Comparison of ENCODE assay signal across 1 cellular context in the genomic region with DNA sequence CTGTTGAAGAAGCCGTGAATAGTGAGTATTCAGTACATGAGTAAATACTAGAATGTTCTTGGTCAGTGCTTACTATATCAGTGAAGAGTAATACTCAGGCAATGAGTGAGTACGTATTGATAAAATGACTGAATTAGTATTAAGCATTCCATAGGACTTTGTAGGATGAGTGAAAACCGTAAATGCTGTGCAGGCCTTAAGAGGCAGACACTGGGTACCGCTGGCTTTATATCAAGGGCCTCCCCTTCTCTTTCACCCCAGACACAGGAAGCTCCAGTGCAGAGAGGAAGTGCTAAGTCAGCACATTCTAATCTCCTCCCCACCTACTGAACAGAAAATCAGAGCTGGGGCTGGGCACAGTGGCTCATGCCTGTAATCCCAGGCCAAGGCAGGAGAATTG.
TF ChIP-seq lines count a peak whose summit lies in the region.

No MANE protein-coding gene starts in this region.

TF ChIP-seq in WTC11, 78 proteins besides CTCF, POLR2A, EP300 and RAD21 (continued from another document):
- TF ChIP-seq, protein P1, sequence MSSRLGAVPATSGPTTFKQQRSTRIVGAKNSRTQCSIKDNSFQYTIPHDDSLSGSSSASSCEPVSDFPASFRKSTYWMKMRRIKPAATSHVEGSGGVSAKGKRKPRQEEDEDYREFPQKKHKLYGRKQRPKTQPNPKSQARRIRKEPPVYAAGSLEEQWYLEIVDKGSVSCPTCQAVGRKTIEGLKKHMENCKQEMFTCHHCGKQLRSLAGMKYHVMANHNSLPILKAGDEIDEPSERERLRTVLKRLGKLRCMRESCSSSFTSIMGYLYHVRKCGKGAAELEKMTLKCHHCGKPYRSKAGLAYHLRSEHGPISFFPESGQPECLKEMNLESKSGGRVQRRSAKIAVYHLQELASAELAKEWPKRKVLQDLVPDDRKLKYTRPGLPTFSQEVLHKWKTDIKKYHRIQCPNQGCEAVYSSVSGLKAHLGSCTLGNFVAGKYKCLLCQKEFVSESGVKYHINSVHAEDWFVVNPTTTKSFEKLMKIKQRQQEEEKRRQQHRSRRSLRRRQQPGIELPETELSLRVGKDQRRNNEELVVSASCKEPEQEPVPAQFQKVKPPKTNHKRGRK (CRISPR knock-in tag; IDR thresholded peaks at IDR 0.05; ENCODE audit: borderline replicate concordance) = no peak
- TF ChIP-seq TP53 (CRISPR knock-in tag; IDR thresholded peaks at IDR 0.05) (no peak), FOXJ3 (CRISPR knock-in tag; IDR thresholded peaks at IDR 0.05; ENCODE audit: borderline replicate concordance) (no peak), HMGA2 (CRISPR knock-in tag; IDR thresholded peaks at IDR 0.05) (no peak), MXD4 (CRISPR knock-in tag; IDR thresholded peaks at IDR 0.05; ENCODE audit: borderline replicate concordance) (no peak), ZNF263 (CRISPR knock-in tag; IDR thresholded peaks at IDR 0.05; ENCODE audit: low read depth) (no peak), ZNF416 (CRISPR knock-in tag; IDR thresholded peaks at IDR 0.05) (no peak), ESRRA (CRISPR knock-in tag; IDR thresholded peaks at IDR 0.05; ENCODE audit: borderline replicate concordance) (no peak), ZNF671 (CRISPR knock-in tag; IDR thresholded peaks at IDR 0.05) (no peak), ZNF219 (CRISPR knock-in tag; IDR thresholded peaks at IDR 0.05; ENCODE audit: borderline replicate concordance) (no peak)
- TF ChIP-seq, protein P2, sequence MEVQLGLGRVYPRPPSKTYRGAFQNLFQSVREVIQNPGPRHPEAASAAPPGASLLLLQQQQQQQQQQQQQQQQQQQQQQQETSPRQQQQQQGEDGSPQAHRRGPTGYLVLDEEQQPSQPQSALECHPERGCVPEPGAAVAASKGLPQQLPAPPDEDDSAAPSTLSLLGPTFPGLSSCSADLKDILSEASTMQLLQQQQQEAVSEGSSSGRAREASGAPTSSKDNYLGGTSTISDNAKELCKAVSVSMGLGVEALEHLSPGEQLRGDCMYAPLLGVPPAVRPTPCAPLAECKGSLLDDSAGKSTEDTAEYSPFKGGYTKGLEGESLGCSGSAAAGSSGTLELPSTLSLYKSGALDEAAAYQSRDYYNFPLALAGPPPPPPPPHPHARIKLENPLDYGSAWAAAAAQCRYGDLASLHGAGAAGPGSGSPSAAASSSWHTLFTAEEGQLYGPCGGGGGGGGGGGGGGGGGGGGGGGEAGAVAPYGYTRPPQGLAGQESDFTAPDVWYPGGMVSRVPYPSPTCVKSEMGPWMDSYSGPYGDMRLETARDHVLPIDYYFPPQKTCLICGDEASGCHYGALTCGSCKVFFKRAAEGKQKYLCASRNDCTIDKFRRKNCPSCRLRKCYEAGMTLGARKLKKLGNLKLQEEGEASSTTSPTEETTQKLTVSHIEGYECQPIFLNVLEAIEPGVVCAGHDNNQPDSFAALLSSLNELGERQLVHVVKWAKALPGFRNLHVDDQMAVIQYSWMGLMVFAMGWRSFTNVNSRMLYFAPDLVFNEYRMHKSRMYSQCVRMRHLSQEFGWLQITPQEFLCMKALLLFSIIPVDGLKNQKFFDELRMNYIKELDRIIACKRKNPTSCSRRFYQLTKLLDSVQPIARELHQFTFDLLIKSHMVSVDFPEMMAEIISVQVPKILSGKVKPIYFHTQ (CRISPR knock-in tag; IDR thresholded peaks at IDR 0.05) = no peak
- TF ChIP-seq, protein P3, sequence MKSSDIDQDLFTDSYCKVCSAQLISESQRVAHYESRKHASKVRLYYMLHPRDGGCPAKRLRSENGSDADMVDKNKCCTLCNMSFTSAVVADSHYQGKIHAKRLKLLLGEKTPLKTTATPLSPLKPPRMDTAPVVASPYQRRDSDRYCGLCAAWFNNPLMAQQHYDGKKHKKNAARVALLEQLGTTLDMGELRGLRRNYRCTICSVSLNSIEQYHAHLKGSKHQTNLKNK (CRISPR knock-in tag; IDR thresholded peaks at IDR 0.05) = no peak
- TF ChIP-seq, protein P4, sequence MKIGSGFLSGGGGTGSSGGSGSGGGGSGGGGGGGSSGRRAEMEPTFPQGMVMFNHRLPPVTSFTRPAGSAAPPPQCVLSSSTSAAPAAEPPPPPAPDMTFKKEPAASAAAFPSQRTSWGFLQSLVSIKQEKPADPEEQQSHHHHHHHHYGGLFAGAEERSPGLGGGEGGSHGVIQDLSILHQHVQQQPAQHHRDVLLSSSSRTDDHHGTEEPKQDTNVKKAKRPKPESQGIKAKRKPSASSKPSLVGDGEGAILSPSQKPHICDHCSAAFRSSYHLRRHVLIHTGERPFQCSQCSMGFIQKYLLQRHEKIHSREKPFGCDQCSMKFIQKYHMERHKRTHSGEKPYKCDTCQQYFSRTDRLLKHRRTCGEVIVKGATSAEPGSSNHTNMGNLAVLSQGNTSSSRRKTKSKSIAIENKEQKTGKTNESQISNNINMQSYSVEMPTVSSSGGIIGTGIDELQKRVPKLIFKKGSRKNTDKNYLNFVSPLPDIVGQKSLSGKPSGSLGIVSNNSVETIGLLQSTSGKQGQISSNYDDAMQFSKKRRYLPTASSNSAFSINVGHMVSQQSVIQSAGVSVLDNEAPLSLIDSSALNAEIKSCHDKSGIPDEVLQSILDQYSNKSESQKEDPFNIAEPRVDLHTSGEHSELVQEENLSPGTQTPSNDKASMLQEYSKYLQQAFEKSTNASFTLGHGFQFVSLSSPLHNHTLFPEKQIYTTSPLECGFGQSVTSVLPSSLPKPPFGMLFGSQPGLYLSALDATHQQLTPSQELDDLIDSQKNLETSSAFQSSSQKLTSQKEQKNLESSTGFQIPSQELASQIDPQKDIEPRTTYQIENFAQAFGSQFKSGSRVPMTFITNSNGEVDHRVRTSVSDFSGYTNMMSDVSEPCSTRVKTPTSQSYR (CRISPR knock-in tag; IDR thresholded peaks at IDR 0.05) = no peak
- TF ChIP-seq, protein P5, sequence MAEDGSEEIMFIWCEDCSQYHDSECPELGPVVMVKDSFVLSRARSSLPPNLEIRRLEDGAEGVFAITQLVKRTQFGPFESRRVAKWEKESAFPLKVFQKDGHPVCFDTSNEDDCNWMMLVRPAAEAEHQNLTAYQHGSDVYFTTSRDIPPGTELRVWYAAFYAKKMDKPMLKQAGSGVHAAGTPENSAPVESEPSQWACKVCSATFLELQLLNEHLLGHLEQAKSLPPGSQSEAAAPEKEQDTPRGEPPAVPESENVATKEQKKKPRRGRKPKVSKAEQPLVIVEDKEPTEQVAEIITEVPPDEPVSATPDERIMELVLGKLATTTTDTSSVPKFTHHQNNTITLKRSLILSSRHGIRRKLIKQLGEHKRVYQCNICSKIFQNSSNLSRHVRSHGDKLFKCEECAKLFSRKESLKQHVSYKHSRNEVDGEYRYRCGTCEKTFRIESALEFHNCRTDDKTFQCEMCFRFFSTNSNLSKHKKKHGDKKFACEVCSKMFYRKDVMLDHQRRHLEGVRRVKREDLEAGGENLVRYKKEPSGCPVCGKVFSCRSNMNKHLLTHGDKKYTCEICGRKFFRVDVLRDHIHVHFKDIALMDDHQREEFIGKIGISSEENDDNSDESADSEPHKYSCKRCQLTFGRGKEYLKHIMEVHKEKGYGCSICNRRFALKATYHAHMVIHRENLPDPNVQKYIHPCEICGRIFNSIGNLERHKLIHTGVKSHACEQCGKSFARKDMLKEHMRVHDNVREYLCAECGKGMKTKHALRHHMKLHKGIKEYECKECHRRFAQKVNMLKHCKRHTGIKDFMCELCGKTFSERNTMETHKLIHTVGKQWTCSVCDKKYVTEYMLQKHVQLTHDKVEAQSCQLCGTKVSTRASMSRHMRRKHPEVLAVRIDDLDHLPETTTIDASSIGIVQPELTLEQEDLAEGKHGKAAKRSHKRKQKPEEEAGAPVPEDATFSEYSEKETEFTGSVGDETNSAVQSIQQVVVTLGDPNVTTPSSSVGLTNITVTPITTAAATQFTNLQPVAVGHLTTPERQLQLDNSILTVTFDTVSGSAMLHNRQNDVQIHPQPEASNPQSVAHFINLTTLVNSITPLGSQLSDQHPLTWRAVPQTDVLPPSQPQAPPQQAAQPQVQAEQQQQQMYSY (CRISPR knock-in tag; IDR thresholded peaks at IDR 0.05) = no peak
